Comparison of ENCODE assay signal across 8 cellular contexts in genomic region chr22:38181453-38182200, GRCh38. TPM values are rescaled to one million over a fixed set of nuclear protein-coding genes. Genes with fewer than 3 reads are reported as not detected.
A peak's percentile ranks its signal among the peaks of the same experiment; 100 is the strongest.
DNase-seq lines count a peak whose midpoint lies in the region; ATAC-seq and TF ChIP-seq lines count a peak whose summit lies in the region.

Gene PLA2G6 (minus strand): TSS chr22:38181830. CDS start chr22:38169426, 12,404 bp downstream.

- intact Hi-C loops in naive thymus-derived CD4-positive, alpha-beta T cell (cut with micrococcal nuclease): loop anchor here (1.0 to 10.0 kb wide), 12 partner anchors 20 to 519 kb away; partner anchors contain the start of genes DMC1 (in 2 of the 2), MAFF (in 2 of the 2), TMEM184B (in 2 of the 2) and ANKRD54 (in 1 of the 2)

- ATAC-seq in DND-41 (ENCODE audit: insufficient read depth, low read depth): peak; percentile 95
- ATAC-seq in GM23338: peak; percentile 85
- ATAC-seq in naive thymus-derived CD4-positive, alpha-beta T cell: peak; percentile 96
- ATAC-seq in stimulated activated naive B cell treated with anti-CD40 and anti-IgM and Interleukin-4, amounts not matched to agents 10 μg/mL and 1 μg/mL and 100 μg/mL, for 72 hours (replicated peaks): peak; percentile 90 to 94

- H3K36me3 ChIP-seq in DND-41 (ENCODE audit: insufficient read depth, low read length) (peaks cover 2% of the 10 kb centered on the region; the same call in 1 of the 2 replicates), GM23338 (ENCODE audit: insufficient read depth) (no peaks in the 10 kb centered on the region)
- no peaks in the 10 kb centered on the region for H3K36me3 ChIP-seq in naive thymus-derived CD4-positive, alpha-beta T cell (ENCODE audit: control insufficient read depth in 2 of 3, insufficient read depth in 3 of 3, low read length in 3 of 3)

- H3K4me3 Mint-ChIP-seq in GM23338: peak within 1 kb of the TSS; percentile 85
- peak within 1 kb of the TSS; percentile 88 to 100 (median 94) for H3K4me3 Mint-ChIP-seq in naive thymus-derived CD4-positive, alpha-beta T cell
- peak within 1 kb of the TSS; percentile 91 to 95 for H3K4me3 Mint-ChIP-seq in stimulated activated naive B cell treated with anti-CD40 and anti-IgM and Interleukin-4, amounts not matched to agents 10 μg/mL and 1 μg/mL and 100 μg/mL, for 72 hours

- H4K20me1 ChIP-seq in DND-41 (ENCODE audit: insufficient read depth, low read length) (0 out of 2 replicates have a peak, but pooled peaks cover under 1% of the 10 kb centered on the region), GM23338 (replicated peaks; ENCODE audit: insufficient read depth) (no peaks in the 10 kb centered on the region)

- peaks cover 8% of the 10 kb centered on the region; the same call in 1 of the 2 replicates for H3F3A ChIP-seq in GM23338 (replicated peaks; ENCODE audit: low read depth)

- H3K27ac ChIP-seq in DND-41 (ENCODE audit: low read length) (peak within 1 kb of the TSS; percentile 95), GM23338 (ENCODE audit: low read depth) (peak within 1 kb of the TSS; percentile 94)
- peak within 1 kb of the TSS; percentile 67 for H3K27ac ChIP-seq in naive thymus-derived CD4-positive, alpha-beta T cell (ENCODE audit: low read depth, low read length)

- peak within 1 kb of the TSS; percentile 94 for H3K4me2 ChIP-seq in DND-41 (ENCODE audit: insufficient read depth, low read length)
- H3K4me2 ChIP-seq in GM23338: peak within 1 kb of the TSS; percentile 80

- H3K27me3 ChIP-seq in DND-41 (ENCODE audit: insufficient read depth, low read length, poor library complexity) (no peaks in the 10 kb centered on the region), GM23338 (ENCODE audit: insufficient read depth) (no peaks in the 10 kb centered on the region)
- no peaks in the 10 kb centered on the region for H3K27me3 ChIP-seq in naive thymus-derived CD4-positive, alpha-beta T cell (ENCODE audit: control insufficient read depth in 2 of 2, insufficient read depth in 2 of 2, low read length in 2 of 2)

- H3K9me3 ChIP-seq in DND-41 (ENCODE audit: insufficient read depth, low read length, severe bottlenecking): no peaks in the 10 kb centered on the region
- no peaks in the 10 kb centered on the region for H3K9me3 ChIP-seq in naive thymus-derived CD4-positive, alpha-beta T cell (ENCODE audit: control insufficient read depth in 2 of 3, low read length in 3 of 3)

- DNase-seq in DND-41 (peak; percentile 99), GM23338 (ENCODE audit: low spot score) (peak; percentile 99), LHCN-M2 (ENCODE audit: low read depth) (peak; percentile 98), RPMI8226 (peak; percentile 99), fibroblast of gingiva (ENCODE audit: low read depth) (peak; percentile 99)
- DNase-seq in activated T-helper 1 cell treated with anti-CD3 and anti-CD28 coated beads, Interleukin-2, amount 50 U/mL, for 16 hours (ENCODE audit: low read depth in 1 of 2, low spot score in 1 of 2): peak; percentile 90 to 96
- DNase-seq in naive thymus-derived CD4-positive, alpha-beta T cell: peak; percentile 86 to 99 (median 90)
- peak; percentile 100 for DNase-seq in stimulated activated naive B cell treated with anti-CD40 and anti-IgM and Interleukin-4, amounts not matched to agents 10 μg/mL and 1 μg/mL and 100 μg/mL, for 72 hours

- H3K79me2 ChIP-seq in DND-41 (ENCODE audit: insufficient read depth, low read length) (peaks cover 41% of the 10 kb centered on the region), GM23338 (replicated peaks; ENCODE audit: insufficient read depth) (no peaks in the 10 kb centered on the region)

- H3K4me1 Mint-ChIP-seq in GM23338: peaks cover 32% of the 10 kb centered on the region
- peaks cover 34 to 50% (median 42%) of the 10 kb centered on the region in 7 donors for H3K4me1 Mint-ChIP-seq in naive thymus-derived CD4-positive, alpha-beta T cell
- peaks cover 32 to 39% of the 10 kb centered on the region in 2 donors for H3K4me1 Mint-ChIP-seq in stimulated activated naive B cell treated with anti-CD40 and anti-IgM and Interleukin-4, amounts not matched to agents 10 μg/mL and 1 μg/mL and 100 μg/mL, for 72 hours

- peak within 1 kb of the TSS; percentile 87 for H3K9ac ChIP-seq in DND-41 (ENCODE audit: low read depth, low read length)

- H3K36me3 Mint-ChIP-seq in GM23338 (ENCODE audit: low read depth): peaks cover 5% of the 10 kb centered on the region; the same call in 2 of the 3 replicates
- peaks cover 0 to 5% (median 0%) of the 10 kb centered on the region in 5 donors for H3K36me3 Mint-ChIP-seq in naive thymus-derived CD4-positive, alpha-beta T cell
- H3K36me3 Mint-ChIP-seq in stimulated activated naive B cell treated with anti-CD40 and anti-IgM and Interleukin-4, amounts not matched to agents 10 μg/mL and 1 μg/mL and 100 μg/mL, for 72 hours: peaks cover 2 to 10% of the 10 kb centered on the region in 2 donors

- H3K27me3 Mint-ChIP-seq in GM23338 (ENCODE audit: insufficient read depth, low read depth, poor library complexity): peaks cover 16% of the 10 kb centered on the region
- peaks cover 0 to 14% (median 0%) of the 10 kb centered on the region in 5 donors for H3K27me3 Mint-ChIP-seq in naive thymus-derived CD4-positive, alpha-beta T cell
- peaks cover 0 to 5% of the 10 kb centered on the region in 2 donors for H3K27me3 Mint-ChIP-seq in stimulated activated naive B cell treated with anti-CD40 and anti-IgM and Interleukin-4, amounts not matched to agents 10 μg/mL and 1 μg/mL and 100 μg/mL, for 72 hours

- no peaks in the 10 kb centered on the region; the same call in 1 of the 3 replicates for H3K9me3 Mint-ChIP-seq in GM23338
- peaks cover 0 to 1% (median 0%) of the 10 kb centered on the region in 11 donors for H3K9me3 Mint-ChIP-seq in naive thymus-derived CD4-positive, alpha-beta T cell
- H3K9me3 Mint-ChIP-seq in stimulated activated naive B cell treated with anti-CD40 and anti-IgM and Interleukin-4, amounts not matched to agents 10 μg/mL and 1 μg/mL and 100 μg/mL, for 72 hours: no peaks in the 10 kb centered on the region

- H2AFZ ChIP-seq in DND-41 (ENCODE audit: low read depth, low read length): peak within 1 kb of the TSS; percentile 88
- peak within 1 kb of the TSS; percentile 12; the same call in 1 of the 2 replicates for H2AFZ ChIP-seq in GM23338

- POLR2A ChIA-PET in naive thymus-derived CD4-positive, alpha-beta T cell (lab: Charles Lee): interaction anchor here (0.5 to 2.6 kb wide), 6 partner anchors 17 to 117 kb away, joined by 3 to 21 read pairs (median 4); partner anchors contain the start of gene MAFF

- H3K4me3 ChIP-seq in DND-41 (ENCODE audit: low read depth in 1 of 2, low read length in 2 of 2) (peak within 1 kb of the TSS; percentile 67 to 96), GM23338 (peak within 1 kb of the TSS; percentile 58)
- H3K4me3 ChIP-seq in naive thymus-derived CD4-positive, alpha-beta T cell (ENCODE audit: low read length): peak within 1 kb of the TSS; percentile 90

- TF ChIP-seq CTCF in DND-41 (IDR thresholded peaks at IDR 0.05; ENCODE audit: borderline replicate concordance, extremely low read depth, low read length, poor library complexity, severe bottlenecking): no peak
- TF ChIP-seq CTCF in GM23338 (conservative IDR thresholded peaks at IDR 0.05; ENCODE audit: low read depth in 2 of 2): no peak

- no peaks in the 10 kb centered on the region for H3K9me2 ChIP-seq in GM23338 (ENCODE audit: insufficient read depth)

- CTCF ChIA-PET in naive thymus-derived CD4-positive, alpha-beta T cell (lab: Charles Lee): interaction anchor here (1.4 kb wide), 1 partner anchor 67 kb away, joined by 3 read pairs; no protein-coding TSS in a partner anchor

- H3K27ac Mint-ChIP-seq in GM23338: peak within 1 kb of the TSS; percentile 100
- H3K27ac Mint-ChIP-seq in naive thymus-derived CD4-positive, alpha-beta T cell: peak within 1 kb of the TSS; percentile 36 to 94 (median 89)
- peak within 1 kb of the TSS; percentile 96 for H3K27ac Mint-ChIP-seq in stimulated activated naive B cell treated with anti-CD40 and anti-IgM and Interleukin-4, amounts not matched to agents 10 μg/mL and 1 μg/mL and 100 μg/mL, for 72 hours

- H3K4me1 ChIP-seq in DND-41 (ENCODE audit: insufficient read depth, low read length) (peaks cover 40% of the 10 kb centered on the region), GM23338 (ENCODE audit: insufficient read depth) (peaks cover 15% of the 10 kb centered on the region)
- H3K4me1 ChIP-seq in naive thymus-derived CD4-positive, alpha-beta T cell (ENCODE audit: control insufficient read depth in 2 of 2, insufficient read depth in 2 of 2, low read length in 2 of 2): peaks cover 16 to 31% of the 10 kb centered on the region in 2 donors

TF ChIP-seq in GM23338, 12 proteins besides CTCF, POLR2A, EP300 and RAD21 (continues in another document):
- TF ChIP-seq POLR2AphosphoS5 (IDR thresholded peaks at IDR 0.05; ENCODE audit: low read depth) (peak; percentile 20; the same call in 1 of the 2 replicates), CREB1 (CRISPR knock-in tag; IDR thresholded peaks at IDR 0.05; ENCODE audit: low read depth) (0 out of 2 replicates have a peak, but pooled peaks have one; percentile 38), JUNB (IDR thresholded peaks at IDR 0.05; ENCODE audit: unreplicated experiment) (no peak)

RNA-seq across cellular contexts. Expression of gene PLA2G6, which starts in this region (rescaled TPM):
- total RNA-seq in GM23338 (2014; rRNA removed; shearing (Covaris generic)): 6.3 and 12.6 TPM in 2 replicates
- 4.5 and 5.8 TPM in 2 replicates for polyA plus RNA-seq in GM23338 (2016; fragmentation: Nextera tagmentation; extraction: Ambion mirVana)
- total RNA-seq in LHCN-M2 (2014; rRNA removed): 6.1 and 13.3 TPM in 2 replicates
- polyA plus RNA-seq in LHCN-M2 (2012): 3.7 TPM
- 100 to 1,000 TPM in 3 of 5 experiments, 10 to 100 TPM in 2; 66.5 to 252 (median 105) TPM for total RNA-seq in naive thymus-derived CD4-positive, alpha-beta T cell
- polyA plus RNA-seq in naive thymus-derived CD4-positive, alpha-beta T cell: 1 to 10 TPM; 4.8 to 8.3 TPM

Comparison
In these comparisons a context has a peak if more than half of its experiments do, and no peak if none do; other contexts are left out.
1. Peak in every context shown above with its lines: DNase-seq, ATAC-seq, H3K4me3 ChIP-seq and H3K27ac ChIP-seq.